14 cellular contexts compared by ENCODE assay signal in genomic region chr20:13684566-13685222, GRCh38. TPM values are rescaled to one million over a fixed set of nuclear protein-coding genes. Genes with fewer than 3 reads are reported as not detected.
DNase-seq lines count a peak whose midpoint lies in the region; ATAC-seq, FAIRE-seq and TF ChIP-seq lines count a peak whose summit lies in the region.
"Had no signal": no experiment of that assay in that cellular context is flagged by ENCODE, and none has a peak within 500 bp of the region (broad histone marks: within the 10 kb centered on the region; RNA-seq: fewer than 3 reads in every experiment).

No MANE protein-coding gene starts in this region.

- H3K9me3 ChIP-seq in astrocyte (ENCODE audit: insufficient read depth, low read depth, low read length) = no peaks in the 10 kb centered on the region
- H3K9me3 ChIP-seq in heart left ventricle = no peaks in the 10 kb centered on the region
- H3K9me3 ChIP-seq in CD8-positive, alpha-beta memory T cell (ENCODE audit: low read length) = no peaks in the 10 kb centered on the region
- H3K9me3 ChIP-seq: SJSA1, thoracic aorta had no signal

- no peak overlapping the region for H3K4me3 ChIP-seq in astrocyte (ENCODE audit: insufficient read depth, low read depth, low read length)
- H3K4me3 ChIP-seq in heart left ventricle = no peak overlapping the region
- H3K4me3 ChIP-seq in CD8-positive, alpha-beta memory T cell (ENCODE audit: low read length) = no peak overlapping the region
- H3K4me3 ChIP-seq: SJSA1, skin epidermis, thoracic aorta had no signal

- CTCF ChIA-PET in CD8-positive, alpha-beta memory T cell (lab: Charles Lee) = no interaction called here

- TF ChIP-seq CTCF in astrocyte (IDR thresholded peaks at IDR 0.05; ENCODE audit: insufficient read depth, low read depth, low read length) = no peak
- no peak for TF ChIP-seq CTCF in heart left ventricle (IDR thresholded peaks at IDR 0.05)
- no peak for TF ChIP-seq CTCF in progenitor cell of endocrine pancreas (IDR thresholded peaks at IDR 0.05; ENCODE audit: unreplicated experiment)

- H3K36me3 Mint-ChIP-seq in astrocyte (ENCODE audit: low read depth, unreplicated experiment) (no peaks in the 10 kb centered on the region), progenitor cell of endocrine pancreas (ENCODE audit: insufficient read depth) (peaks cover 2% of the 10 kb centered on the region)
- H3K36me3 Mint-ChIP-seq in CD8-positive, alpha-beta memory T cell = no peaks in the 10 kb centered on the region

- H3K27me3 ChIP-seq in astrocyte (ENCODE audit: insufficient read depth, low read length) (no peaks in the 10 kb centered on the region), heart left ventricle (peaks cover 0 to 4% (median 0%) of the 10 kb centered on the region in 9 donors)
- H3K27me3 ChIP-seq in CD8-positive, alpha-beta memory T cell (ENCODE audit: insufficient read depth, low read length, poor library complexity, severe bottlenecking) = no peaks in the 10 kb centered on the region
- H3K27me3 ChIP-seq: SJSA1 had no signal

- H3K4me2 ChIP-seq in astrocyte (ENCODE audit: low read length) = no peak overlapping the region

- intact Hi-C loops in heart left ventricle (cut with DNase I) = no loop called here

- H3K27me3 Mint-ChIP-seq in astrocyte (ENCODE audit: low read depth, unreplicated experiment) (no peaks in the 10 kb centered on the region), progenitor cell of endocrine pancreas (peaks cover 2% of the 10 kb centered on the region)
- peaks cover 12 to 41% of the 10 kb centered on the region in 2 donors for H3K27me3 Mint-ChIP-seq in CD8-positive, alpha-beta memory T cell

- FAIRE-seq in GM18507 (lab: Jason Lieb, UNC) = peak; percentile 73
- FAIRE-seq in astrocyte (lab: Jason Lieb, UNC) = no peak

- H3K9ac ChIP-seq in astrocyte (ENCODE audit: low read length) = no peak overlapping the region

- ATAC-seq in GM21576 (IDR thresholded peaks at IDR 0.05; ENCODE audit: unreplicated experiment) (peak; percentile 61), HG03457 (IDR thresholded peaks at IDR 0.05; ENCODE audit: unreplicated experiment) (peak; percentile 68), heart left ventricle (no peak)
- ATAC-seq: left cardiac atrium had no signal

- H3K4me3 Mint-ChIP-seq in astrocyte (ENCODE audit: unreplicated experiment) = no peak overlapping the region
- no peak overlapping the region for H3K4me3 Mint-ChIP-seq in progenitor cell of endocrine pancreas (ENCODE audit: low read depth)
- H3K4me3 Mint-ChIP-seq in CD8-positive, alpha-beta memory T cell = no peak overlapping the region
- H3K4me3 Mint-ChIP-seq: activated T-helper 1 cell treated with anti-CD3 and anti-CD28 coated beads, Interleukin-12 subunit alpha, Interleukin-12 subunit beta, Interleukin-2, Interleukin-4 antibody, amounts not matched to agents 30 ng/mL and 10 ng/mL and 1 ng/mL, durations not matched to agents 14 hours and 24 hours and 36 hours; endodermal cell had no signal

- H4K20me1 ChIP-seq in astrocyte (ENCODE audit: insufficient read depth, low read length) = no peaks in the 10 kb centered on the region

- H3K36me3 ChIP-seq in astrocyte (ENCODE audit: insufficient read depth, low read length) (no peaks in the 10 kb centered on the region), heart left ventricle (no peaks in the 10 kb centered on the region)
- no peaks in the 10 kb centered on the region for H3K36me3 ChIP-seq in CD8-positive, alpha-beta memory T cell (ENCODE audit: insufficient read depth, low read length)
- H3K36me3 ChIP-seq: SJSA1, thoracic aorta had no signal

- H3K4me1 ChIP-seq in astrocyte (ENCODE audit: insufficient read depth, low read length) = no peaks in the 10 kb centered on the region
- H3K4me1 ChIP-seq in heart left ventricle = no peaks in the 10 kb centered on the region
- H3K4me1 ChIP-seq in CD8-positive, alpha-beta memory T cell (ENCODE audit: insufficient read depth, low read length) = no peaks in the 10 kb centered on the region
- H3K4me1 ChIP-seq: SJSA1 had no signal

- DNase-seq in GM18507 (ENCODE audit: extremely low spot score, insufficient read length, low read depth) (no peak), astrocyte (ENCODE audit: low read depth) (no peak), heart left ventricle (no peak), middle frontal gyrus (ENCODE audit: extremely low spot score, low spot score) (no peak), progenitor cell of endocrine pancreas (ENCODE audit: low spot score, unreplicated experiment) (no peak)
- no peak for DNase-seq in CD8-positive, alpha-beta memory T cell
- DNase-seq: endodermal cell, left cardiac atrium had no signal

- H3K27ac Mint-ChIP-seq in astrocyte (ENCODE audit: unreplicated experiment) (peak overlapping the region; percentile 47), progenitor cell of endocrine pancreas (no peak overlapping the region)
- H3K27ac Mint-ChIP-seq in CD8-positive, alpha-beta memory T cell = no peak overlapping the region
- H3K27ac Mint-ChIP-seq: activated T-helper 1 cell treated with anti-CD3 and anti-CD28 coated beads, Interleukin-12 subunit alpha, Interleukin-12 subunit beta, Interleukin-2, Interleukin-4 antibody, amounts not matched to agents 30 ng/mL and 10 ng/mL and 1 ng/mL, durations not matched to agents 14 hours and 24 hours and 36 hours; endodermal cell had no signal

- H3K27ac ChIP-seq in astrocyte (ENCODE audit: low read depth, low read length) (no peak overlapping the region), heart left ventricle (no peak overlapping the region)
- H3K27ac ChIP-seq in CD8-positive, alpha-beta memory T cell (ENCODE audit: low read depth, low read length) = no peak overlapping the region
- H3K27ac ChIP-seq: SJSA1, skin epidermis, thoracic aorta had no signal

- H2AFZ ChIP-seq in astrocyte (ENCODE audit: low read depth, low read length) = no peak overlapping the region

- POLR2A ChIA-PET in CD8-positive, alpha-beta memory T cell (lab: Charles Lee) = no interaction called here

- H3K79me2 ChIP-seq in astrocyte (ENCODE audit: insufficient read depth, low read length) = no peaks in the 10 kb centered on the region

- H3K9me3 Mint-ChIP-seq in astrocyte (ENCODE audit: unreplicated experiment) = no peaks in the 10 kb centered on the region
- H3K9me3 Mint-ChIP-seq in progenitor cell of endocrine pancreas (ENCODE audit: low read depth) = peaks cover 4% of the 10 kb centered on the region
- H3K9me3 Mint-ChIP-seq in CD8-positive, alpha-beta memory T cell = peaks cover 0 to 2% (median 0%) of the 10 kb centered on the region in 5 donors
- H3K9me3 Mint-ChIP-seq: activated T-helper 1 cell treated with anti-CD3 and anti-CD28 coated beads, Interleukin-12 subunit alpha, Interleukin-12 subunit beta, Interleukin-2, Interleukin-4 antibody, amounts not matched to agents 30 ng/mL and 10 ng/mL and 1 ng/mL, durations not matched to agents 14 hours and 24 hours and 36 hours had no signal

- WGBS in heart left ventricle, 4 donors = 74 to 86% (median 79%) methylated on average over 5 of the region's 5 CpGs

- peaks cover 15% of the 10 kb centered on the region for H3K4me1 Mint-ChIP-seq in astrocyte (ENCODE audit: low read depth, unreplicated experiment)
- peaks cover 4% of the 10 kb centered on the region for H3K4me1 Mint-ChIP-seq in progenitor cell of endocrine pancreas (ENCODE audit: low read depth)
- H3K4me1 Mint-ChIP-seq in CD8-positive, alpha-beta memory T cell = peaks cover 0 to 3% (median 0%) of the 10 kb centered on the region in 3 donors

- no peak for TF ChIP-seq POLR2A in heart left ventricle (IDR thresholded peaks at IDR 0.05)

RNA-seq across cellular contexts. Expression of gene TASP1, which starts 46.0 kb away (rescaled TPM):
- total RNA-seq in astrocyte = 10.3 and 10.8 TPM in 2 replicates
- total RNA-seq in heart left ventricle = 1 to 10 TPM; 3.5 to 8.6 (median 5.3) TPM
- polyA plus RNA-seq in heart left ventricle = 1 to 10 TPM; 1.6 to 5.8 TPM
- total RNA-seq in progenitor cell of endocrine pancreas = 18.6 and 22.4 TPM in 2 replicates
- 10 to 100 TPM; 11.8 to 13.5 TPM for total RNA-seq in CD8-positive, alpha-beta memory T cell
- polyA plus RNA-seq in CD8-positive, alpha-beta memory T cell = 14.4 TPM

Comparison
In these comparisons a context has a peak if more than half of its experiments do, and no peak if none do; other contexts are left out.
1. ATAC-seq: peak in GM21576 (single experiment) and HG03457 (single experiment); none in heart left ventricle (0 of 4).